In the genomic region with DNA sequence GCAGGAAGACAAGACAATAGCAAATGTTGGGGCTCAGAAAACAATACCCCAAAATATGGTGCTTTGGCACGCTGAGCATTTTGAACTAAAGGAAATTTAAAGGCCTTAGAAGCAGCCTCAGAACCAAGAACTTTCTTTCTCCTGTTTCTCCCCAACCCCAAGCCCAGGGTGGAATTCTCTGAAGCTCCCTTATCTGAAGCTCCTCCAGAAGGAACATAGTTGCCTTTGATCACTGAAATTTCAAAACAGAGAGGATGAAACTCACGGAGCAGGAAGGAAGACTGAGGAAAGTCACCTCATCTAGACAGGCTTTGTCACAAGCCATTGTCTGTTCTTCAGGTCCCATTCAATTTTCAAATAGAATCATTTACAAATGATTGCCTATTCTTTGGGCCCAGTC, we compare ENCODE assay signal across 2 cellular contexts.
TF ChIP-seq lines count a peak whose summit lies in the region.

No MANE protein-coding gene starts in this region.

TF ChIP-seq in GM23338, 12 proteins besides CTCF, POLR2A, EP300 and RAD21 (continued from another document):
- TF ChIP-seq ZNF462 (CRISPR knock-in tag; IDR thresholded peaks at IDR 0.05), result 0 out of 2 replicates have a peak, but pooled peaks have one; percentile 49

TF ChIP-seq in WTC11, 78 proteins besides CTCF, POLR2A, EP300 and RAD21 (continued from another document):
- no peak for TF ChIP-seq PRDM15 (CRISPR knock-in tag; IDR thresholded peaks at IDR 0.05)
- TF ChIP-seq, protein P1, sequence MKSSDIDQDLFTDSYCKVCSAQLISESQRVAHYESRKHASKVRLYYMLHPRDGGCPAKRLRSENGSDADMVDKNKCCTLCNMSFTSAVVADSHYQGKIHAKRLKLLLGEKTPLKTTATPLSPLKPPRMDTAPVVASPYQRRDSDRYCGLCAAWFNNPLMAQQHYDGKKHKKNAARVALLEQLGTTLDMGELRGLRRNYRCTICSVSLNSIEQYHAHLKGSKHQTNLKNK (CRISPR knock-in tag; IDR thresholded peaks at IDR 0.05), result no peak
- TF ChIP-seq MAX (CRISPR knock-in tag; IDR thresholded peaks at IDR 0.05), result no peak
- no peak for TF ChIP-seq JAZF1 (CRISPR knock-in tag; IDR thresholded peaks at IDR 0.05)
- TF ChIP-seq GTF2I (CRISPR knock-in tag; conservative IDR thresholded peaks at IDR 0.05), result no peak
- TF ChIP-seq, protein P2, sequence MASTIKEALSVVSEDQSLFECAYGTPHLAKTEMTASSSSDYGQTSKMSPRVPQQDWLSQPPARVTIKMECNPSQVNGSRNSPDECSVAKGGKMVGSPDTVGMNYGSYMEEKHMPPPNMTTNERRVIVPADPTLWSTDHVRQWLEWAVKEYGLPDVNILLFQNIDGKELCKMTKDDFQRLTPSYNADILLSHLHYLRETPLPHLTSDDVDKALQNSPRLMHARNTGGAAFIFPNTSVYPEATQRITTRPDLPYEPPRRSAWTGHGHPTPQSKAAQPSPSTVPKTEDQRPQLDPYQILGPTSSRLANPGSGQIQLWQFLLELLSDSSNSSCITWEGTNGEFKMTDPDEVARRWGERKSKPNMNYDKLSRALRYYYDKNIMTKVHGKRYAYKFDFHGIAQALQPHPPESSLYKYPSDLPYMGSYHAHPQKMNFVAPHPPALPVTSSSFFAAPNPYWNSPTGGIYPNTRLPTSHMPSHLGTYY (CRISPR knock-in tag; IDR thresholded peaks at IDR 0.05), result no peak
- TF ChIP-seq ZNF121 (CRISPR knock-in tag; IDR thresholded peaks at IDR 0.05), result no peak
- TF ChIP-seq MXD4 (CRISPR knock-in tag; IDR thresholded peaks at IDR 0.05; ENCODE audit: borderline replicate concordance), result no peak
- TF ChIP-seq ATF6 (CRISPR knock-in tag; IDR thresholded peaks at IDR 0.05), result no peak
- TF ChIP-seq STAT6 (CRISPR knock-in tag; conservative IDR thresholded peaks at IDR 0.05; ENCODE audit: low read depth), result no peak
